In genomic region chr1:237736372-237737029, GRCh38 we compare ENCODE assay signal across 8 cellular contexts.
DNase-seq lines count a peak whose midpoint lies in the region; ATAC-seq lines count a peak whose summit lies in the region.

No MANE protein-coding gene starts in this region.

- H3K4me1 ChIP-seq in Karpas-422 (ENCODE audit: low read length) (no peaks in the 10 kb centered on the region; the same call in 1 of the 2 replicates), mesendoderm (ENCODE audit: control insufficient read depth, low read depth, low read length) (no peaks in the 10 kb centered on the region)

- H3K27me3 Mint-ChIP-seq in activated naive CD8-positive, alpha-beta T cell treated with anti-CD3 and anti-CD28 coated beads for 36 hours, result no peaks in the 10 kb centered on the region

- H2BK120ac ChIP-seq in mesendoderm (ENCODE audit: low read depth, low read length), result no peak overlapping the region

- H3K27me3 ChIP-seq in Karpas-422 (ENCODE audit: low read length) (no peaks in the 10 kb centered on the region), mesendoderm (ENCODE audit: insufficient read depth, low read length, poor library complexity) (no peaks in the 10 kb centered on the region)

- no peak overlapping the region for H3K4ac ChIP-seq in mesendoderm (ENCODE audit: low read depth, low read length)

- H2BK15ac ChIP-seq in mesendoderm (replicated peaks; ENCODE audit: low read depth), result no peak overlapping the region

- no peak overlapping the region for H3K56ac ChIP-seq in mesendoderm (ENCODE audit: low read length)

- no peaks in the 10 kb centered on the region for H3K9me3 Mint-ChIP-seq in activated naive CD8-positive, alpha-beta T cell treated with anti-CD3 and anti-CD28 coated beads for 36 hours

- H3K4me2 ChIP-seq in Karpas-422 (ENCODE audit: low read depth, low read length, poor library complexity, severe bottlenecking) (no peak overlapping the region), mesendoderm (ENCODE audit: low read length) (no peak overlapping the region)

- no peak overlapping the region for H2AFZ ChIP-seq in Karpas-422 (ENCODE audit: low read length)

- H4K5ac ChIP-seq in mesendoderm (ENCODE audit: low read length), result no peak overlapping the region

- H3K9me2 ChIP-seq in Karpas-422 (replicated peaks; ENCODE audit: insufficient read depth, low read length), result no peaks in the 10 kb centered on the region

- WGBS in mesendoderm (ENCODE audit: extremely low coverage, insufficient coverage, low lambda C conversion rate), result no CpG with 5 or more reads among the region's 8 CpGs

- H3K4me3 Mint-ChIP-seq in activated naive CD8-positive, alpha-beta T cell treated with anti-CD3 and anti-CD28 coated beads for 36 hours, result no peak overlapping the region

- no peak overlapping the region for H3K9ac ChIP-seq in Karpas-422 (ENCODE audit: low read length)
- no peak overlapping the region for H3K9ac ChIP-seq in mesendoderm (ENCODE audit: low read length)

- H3K79me2 ChIP-seq in Karpas-422 (ENCODE audit: low read length), result no peaks in the 10 kb centered on the region
- no peaks in the 10 kb centered on the region for H3K79me2 ChIP-seq in mesendoderm (ENCODE audit: control insufficient read depth, insufficient read depth, low read length)

- no peak overlapping the region for H2BK5ac ChIP-seq in mesendoderm (ENCODE audit: low read length)

- H3K4me1 Mint-ChIP-seq in activated naive CD8-positive, alpha-beta T cell treated with anti-CD3 and anti-CD28 coated beads for 36 hours, result peaks cover 7% of the 10 kb centered on the region

- no peak overlapping the region for H3K18ac ChIP-seq in mesendoderm (ENCODE audit: low read length)

- peak overlapping the region; percentile 3 for H3K27ac Mint-ChIP-seq in activated naive CD8-positive, alpha-beta T cell treated with anti-CD3 and anti-CD28 coated beads for 36 hours

- H3K79me1 ChIP-seq in mesendoderm (ENCODE audit: low read length), result no peaks in the 10 kb centered on the region

- peak; percentile 16 for DNase-seq in GF-D8 (lab: John Stamatoyannopoulos, UW)
- peak; percentile 57 for DNase-seq in Karpas-422
- no peak for DNase-seq in activated naive CD8-positive, alpha-beta T cell treated with anti-CD3 and anti-CD28 coated beads for 36 hours
- peak; percentile 80 for DNase-seq in mesendoderm
- DNase-seq in ureter (ENCODE audit: low spot score), result no peak
- DNase-seq in germinal center (ENCODE audit: low spot score), result no peak
- DNase-seq in NCI-H2081 (lab: John Stamatoyannopoulos, UW), result no peak

- H3K4me3 ChIP-seq in Karpas-422 (ENCODE audit: low read length), result no peak overlapping the region
- no peak overlapping the region for H3K4me3 ChIP-seq in mesendoderm (ENCODE audit: low read length)

- H3K23ac ChIP-seq in mesendoderm (ENCODE audit: low read length), result no peak overlapping the region

- no peaks in the 10 kb centered on the region for H3K36me3 Mint-ChIP-seq in activated naive CD8-positive, alpha-beta T cell treated with anti-CD3 and anti-CD28 coated beads for 36 hours

- no peaks in the 10 kb centered on the region for H4K20me1 ChIP-seq in Karpas-422 (ENCODE audit: insufficient read depth, low read depth, low read length)

- H3K27ac ChIP-seq in Karpas-422 (ENCODE audit: low read length) (no peak overlapping the region), mesendoderm (ENCODE audit: low read depth, low read length) (no peak overlapping the region)

- no peak for ATAC-seq in HG03520 (IDR thresholded peaks at IDR 0.05; ENCODE audit: unreplicated experiment)

- no peaks in the 10 kb centered on the region for H3K9me3 ChIP-seq in Karpas-422 (ENCODE audit: low read length)

- H3K36me3 ChIP-seq in Karpas-422 (ENCODE audit: insufficient read depth, low read length), result no peaks in the 10 kb centered on the region
- H3K36me3 ChIP-seq in mesendoderm (ENCODE audit: control insufficient read depth, insufficient read depth, low read length), result no peaks in the 10 kb centered on the region

- H4K8ac ChIP-seq in mesendoderm (ENCODE audit: low read depth, low read length), result no peak overlapping the region

- H2AK5ac ChIP-seq in mesendoderm (ENCODE audit: low read length), result no peak overlapping the region

Comparison
In these comparisons a context has a peak if more than half of its experiments do, and no peak if none do; other contexts are left out.
1. DNase-seq: peak in GF-D8 (single experiment), Karpas-422 (single experiment) and mesendoderm (single experiment); none in activated naive CD8-positive, alpha-beta T cell treated with anti-CD3 and anti-CD28 coated beads for 36 hours (single experiment), ureter (single experiment), germinal center (single experiment) and NCI-H2081 (0 of 2).